In genomic region chrX:41563881-41564280, GRCh38 we compare ENCODE assay signal across 14 cellular contexts.
"Had no signal": no experiment of that assay in that cellular context is flagged by ENCODE, and none has a peak within 500 bp of the region (broad histone marks: within the 10 kb centered on the region; RNA-seq: fewer than 3 reads in every experiment).

No MANE protein-coding gene starts in this region.

- H3K36me3 ChIP-seq: cardiac muscle cell, right atrium auricular region, transverse colon had no signal

- ATAC-seq: stimulated activated memory B cell treated with anti-CD40 and anti-IgM and Interleukin-4, amounts not matched to agents 10 μg/mL and 1 μg/mL and 100 μg/mL, for 72 hours had no signal

- H3K4me3 ChIP-seq: cardiac muscle cell, coronary artery, right atrium auricular region, transverse colon had no signal

- H3K9me3 ChIP-seq: right atrium auricular region, transverse colon had no signal

- H3K27ac ChIP-seq: cardiac muscle cell, right atrium auricular region, transverse colon had no signal

- H3K27me3 ChIP-seq: cardiac muscle cell, right atrium auricular region, transverse colon had no signal

- H3K4me1 ChIP-seq: transverse colon had no signal

- DNase-seq: activated CD4-positive, CD25-positive, alpha-beta regulatory T cell treated with anti-CD3 and anti-CD28 coated beads, Interleukin-2, amount 50 U/mL, for 72 hours; activated CD8-positive, alpha-beta memory T cell treated with anti-CD3 and anti-CD28 coated beads for 24 hours; aorta; effector CD8-positive, alpha-beta T cell; hippocampal formation; midbrain; posterior cingulate gyrus; SW 1271; T-helper 9 cell; transverse colon had no signal
